9 cellular contexts compared by ENCODE assay signal in the genomic region with DNA sequence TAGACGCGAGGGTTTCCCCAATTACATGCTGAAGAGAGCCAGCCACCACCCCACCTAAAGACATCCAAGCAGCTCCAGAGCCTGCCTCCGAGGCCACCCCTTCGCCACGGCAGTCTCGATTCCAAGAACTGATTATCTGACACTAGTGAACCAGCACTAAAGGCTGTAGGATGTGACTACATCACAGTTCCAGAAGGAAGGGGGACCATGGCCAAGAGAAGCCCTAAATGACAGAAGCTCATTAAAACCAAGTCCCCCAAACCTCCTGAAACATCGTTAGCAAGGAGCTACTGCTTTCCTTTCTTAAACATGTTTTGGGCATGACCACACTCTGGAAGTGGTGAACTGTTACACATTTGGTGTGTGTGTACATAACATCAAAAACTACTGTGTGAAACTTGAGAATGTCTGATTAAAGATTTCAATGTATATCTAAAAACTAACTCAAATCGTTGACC.
DNase-seq lines count a peak whose midpoint lies in the region; ATAC-seq, FAIRE-seq and TF ChIP-seq lines count a peak whose summit lies in the region.
"Had no signal": no experiment of that assay in that cellular context is flagged by ENCODE, and none has a peak within 500 bp of the region (broad histone marks: within the 10 kb centered on the region; RNA-seq: fewer than 3 reads in every experiment).

No MANE protein-coding gene starts in this region.

- no peak for TF ChIP-seq POLR2A in endothelial cell of umbilical vein (IDR thresholded peaks at IDR 0.05; ENCODE audit: low read depth, low read length)

- peak overlapping the region; percentile 32 for H3K27ac Mint-ChIP-seq in WTC11

- H3K9me3 ChIP-seq in endothelial cell of umbilical vein (replicated peaks; ENCODE audit: control insufficient read depth, insufficient read depth, low read length) = no peaks in the 10 kb centered on the region

- no peak overlapping the region for H2AFZ ChIP-seq in endothelial cell of umbilical vein (ENCODE audit: low read depth, low read length)

- H3K9me3 Mint-ChIP-seq in WTC11 = peaks cover 21% of the 10 kb centered on the region

- intact Hi-C loops in endothelial cell of umbilical vein (cut with micrococcal nuclease) = loop anchor here (2.0 kb wide), 1 partner anchor 88 kb away; a partner anchor contains a TSS

- DNase-seq in WTC11 (ENCODE audit: low spot score) (no peak), endothelial cell of umbilical vein (ENCODE audit: low read depth, low spot score) (no peak), G401 (ENCODE audit: low spot score) (no peak), GM10266 (ENCODE audit: extremely low spot score) (no peak), AG20443 (ENCODE audit: low spot score) (no peak)
- DNase-seq: SHP77 had no signal

- TSS peak; percentile 68 for BruUV-seq in endothelial cell of umbilical vein (replicated peaks; lab: Mats Ljungman, UMichigan)

- peaks cover 13% of the 10 kb centered on the region for H3K4me1 Mint-ChIP-seq in WTC11

- no peak overlapping the region for H3K4me3 ChIP-seq in endothelial cell of umbilical vein (replicated peaks in 1 of 3; ENCODE audit: insufficient read depth in 1 of 3, low read depth in 1 of 3, low read length in 3 of 3)

- FAIRE-seq in endothelial cell of umbilical vein (lab: Jason Lieb, UNC) = no peak

- no peak overlapping the region for H3K4me3 Mint-ChIP-seq in WTC11

- no peaks in the 10 kb centered on the region for H4K20me1 ChIP-seq in endothelial cell of umbilical vein (replicated peaks; ENCODE audit: control insufficient read depth, extremely low read depth, insufficient read depth, low read length)

- peaks cover 16% of the 10 kb centered on the region for H3K4me1 ChIP-seq in endothelial cell of umbilical vein (ENCODE audit: control insufficient read depth, extremely low read depth, insufficient read depth, low read length)

- TF ChIP-seq CTCF in WTC11 (IDR thresholded peaks at IDR 0.05) = no peak
- TF ChIP-seq CTCF in endothelial cell of umbilical vein (IDR thresholded peaks at IDR 0.05; ENCODE audit: extremely low read depth in 1 of 2, insufficient read depth in 1 of 2, low read depth in 1 of 2, low read length in 2 of 2) = no peak
- no peak for TF ChIP-seq CTCF in GM10266 (IDR thresholded peaks at IDR 0.05; ENCODE audit: control insufficient read depth, insufficient read depth, low read depth, missing control alignments)

- in situ Hi-C loops in G401 (cut with HindIII; ENCODE audit: low sequenced_read_pairs) = no loop called here

- H3K9me1 ChIP-seq in endothelial cell of umbilical vein (replicated peaks; ENCODE audit: control insufficient read depth, extremely low read depth, insufficient read depth, low read length) = no peaks in the 10 kb centered on the region

- no peak overlapping the region for H3K9ac ChIP-seq in endothelial cell of umbilical vein (replicated peaks; ENCODE audit: extremely low read depth, insufficient read depth, low read length)

- H3K27ac ChIP-seq in endothelial cell of umbilical vein (ENCODE audit: insufficient read depth, low read depth, low read length) = peak overlapping the region; percentile 87

- no peaks in the 10 kb centered on the region for H3K79me2 ChIP-seq in endothelial cell of umbilical vein (ENCODE audit: control insufficient read depth, insufficient read depth, low read length)

- peaks cover 58% of the 10 kb centered on the region for H3K36me3 Mint-ChIP-seq in WTC11

- dilution Hi-C loops in endothelial cell of umbilical vein (cut with MboI; ENCODE audit: extremely low pct_ligation_motif_present, low sequenced_read_pairs) = no loop called here

- no peaks in the 10 kb centered on the region for H3K27me3 ChIP-seq in endothelial cell of umbilical vein (ENCODE audit: control insufficient read depth in 2 of 2, insufficient read depth in 2 of 2, low read length in 2 of 2)

- peaks cover 2% of the 10 kb centered on the region for H3K27me3 Mint-ChIP-seq in WTC11 (ENCODE audit: low read depth)

- POLR2A ChIA-PET in WTC11 (lab: Charles Lee) = no interaction called here
- POLR2A ChIA-PET in endothelial cell of umbilical vein (lab: Charles Lee) = no interaction called here

- H3K36me3 ChIP-seq in endothelial cell of umbilical vein (ENCODE audit: control insufficient read depth in 2 of 2, extremely low read depth in 1 of 2, insufficient read depth in 2 of 2, low read length in 2 of 2) = peaks cover 0 to 4% of the 10 kb centered on the region in 2 experiments

- ATAC-seq in GM18498 (IDR thresholded peaks at IDR 0.05; ENCODE audit: unreplicated experiment) (peak; percentile 27), GM21723 (IDR thresholded peaks at IDR 0.05; ENCODE audit: unreplicated experiment) (peak; percentile 24), WTC11 (no peak), HG03565 (IDR thresholded peaks at IDR 0.05; ENCODE audit: unreplicated experiment) (no peak)

- H3K4me2 ChIP-seq in endothelial cell of umbilical vein (ENCODE audit: insufficient read depth, low read length) = no peak overlapping the region

- CTCF ChIA-PET in WTC11 (lab: Charles Lee) (interaction anchor here (1.0 to 2.1 kb wide), 2 partner anchors 29 to 98 kb away, joined by 3 to 6 read pairs; no protein-coding TSS in a partner anchor), endothelial cell of umbilical vein (lab: Charles Lee) (interaction anchor here (0.9 to 2.5 kb wide), 7 partner anchors 12 to 262 kb away, joined by 3 to 9 read pairs (median 4); no protein-coding TSS in a partner anchor)

TF ChIP-seq in WTC11, 78 proteins besides CTCF, POLR2A, EP300 and RAD21:
- TF ChIP-seq JUN (CRISPR knock-in tag; IDR thresholded peaks at IDR 0.05) (no peak), GRHL2 (CRISPR knock-in tag; IDR thresholded peaks at IDR 0.05; ENCODE audit: insufficient replicate concordance, severe bottlenecking) (no peak), SOX15 (CRISPR knock-in tag; IDR thresholded peaks at IDR 0.05) (no peak)

TF ChIP-seq in endothelial cell of umbilical vein, 7 proteins besides CTCF, POLR2A, EP300 and RAD21:
- TF ChIP-seq POLR2AphosphoS5 (IDR thresholded peaks at IDR 0.05; ENCODE audit: insufficient read depth, low read depth, low read length) (no peak), GATA2 (IDR thresholded peaks at IDR 0.05; ENCODE audit: insufficient read depth, insufficient read length, low read depth, low read length) (no peak), FOS (IDR thresholded peaks at IDR 0.05; ENCODE audit: borderline replicate concordance, insufficient read depth, low read length) (no peak), EZH2 (IDR thresholded peaks at IDR 0.05; ENCODE audit: borderline replicate concordance, low read depth, low read length, severe bottlenecking) (no peak), JUN (IDR thresholded peaks at IDR 0.05; ENCODE audit: borderline replicate concordance, insufficient read depth, insufficient read length, low read depth) (no peak), MYC (IDR thresholded peaks at IDR 0.05; ENCODE audit: low read depth, low read length) (no peak)
- TF ChIP-seq, protein P1, sequence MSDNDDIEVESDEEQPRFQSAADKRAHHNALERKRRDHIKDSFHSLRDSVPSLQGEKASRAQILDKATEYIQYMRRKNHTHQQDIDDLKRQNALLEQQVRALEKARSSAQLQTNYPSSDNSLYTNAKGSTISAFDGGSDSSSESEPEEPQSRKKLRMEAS (IDR thresholded peaks at IDR 0.05; ENCODE audit: insufficient read depth, insufficient read length) = no peak

Comparison
In these comparisons a context has a peak if more than half of its experiments do, and no peak if none do; other contexts are left out.
1. ATAC-seq: peak in GM18498 (single experiment) and GM21723 (single experiment); none in WTC11 (single experiment) and HG03565 (single experiment).